1 cellular context compared by ENCODE assay signal in genomic region chr1:238672262-238672661, GRCh38.
TF ChIP-seq lines count a peak whose summit lies in the region.

No MANE protein-coding gene starts in this region.

TF ChIP-seq in SK-N-SH, 30 proteins besides CTCF, POLR2A, EP300 and RAD21 (continued from another document):
- no peak for TF ChIP-seq REST (IDR thresholded peaks at IDR 0.05; ENCODE audit: low read depth, low read length)
- TF ChIP-seq JUND (IDR thresholded peaks at IDR 0.05): peak; percentile 54; the same call in 1 of the 2 replicates
- TF ChIP-seq PBX3 (IDR thresholded peaks at IDR 0.05): peak; percentile 72
